Comparison of ENCODE assay signal across 9 cellular contexts in the genomic region with DNA sequence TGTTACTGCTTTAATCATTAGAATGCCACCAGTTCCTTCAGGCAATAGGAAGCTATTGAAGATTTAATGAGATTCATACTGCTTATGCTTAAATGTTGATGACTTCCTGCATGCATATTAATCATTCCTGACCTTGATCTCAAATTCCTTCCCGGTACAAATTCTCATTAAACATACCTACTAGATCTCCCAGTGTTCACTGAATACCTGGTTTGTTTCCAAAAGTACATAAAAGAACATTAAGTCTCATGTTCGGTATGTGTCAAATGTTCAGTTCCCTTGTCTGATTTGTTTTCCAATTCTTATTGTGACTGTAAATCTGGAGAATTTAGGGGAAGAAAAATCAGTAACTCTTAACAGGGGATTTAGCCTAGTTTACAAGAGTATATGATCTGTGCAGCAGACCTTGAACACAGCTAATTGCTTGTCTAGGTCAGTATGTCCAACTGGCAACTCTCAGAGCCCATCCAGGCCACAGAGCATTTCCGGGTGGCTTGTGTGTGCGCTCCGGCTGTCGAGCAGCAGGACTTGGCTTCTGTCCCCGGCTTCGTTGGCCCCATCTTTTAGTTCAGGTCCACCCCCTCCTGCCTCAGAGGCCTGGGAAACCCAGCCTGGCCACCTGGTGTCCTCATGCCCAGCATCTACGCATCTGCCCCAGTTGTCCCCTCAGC. TPM values are rescaled to one million over a fixed set of nuclear protein-coding genes. Genes with fewer than 3 reads are reported as not detected.
DNase-seq lines count a peak whose midpoint lies in the region; TF ChIP-seq lines count a peak whose summit lies in the region.
"Had no signal": no experiment of that assay in that cellular context is flagged by ENCODE, and none has a peak within 500 bp of the region (broad histone marks: within the 10 kb centered on the region; RNA-seq: fewer than 3 reads in every experiment).

No MANE protein-coding gene starts in this region.

- H3K4me1 ChIP-seq in BLaER1 (peaks cover 50% of the 10 kb centered on the region), tibial nerve (no peaks in the 10 kb centered on the region)

- no peaks in the 10 kb centered on the region for H3K9me3 Mint-ChIP-seq in immature natural killer cell

- H3K36me3 ChIP-seq in BLaER1 (no peaks in the 10 kb centered on the region), tibial nerve (no peaks in the 10 kb centered on the region)

- peaks cover 31 to 41% of the 10 kb centered on the region in 2 donors for H3K4me1 Mint-ChIP-seq in immature natural killer cell

- peak overlapping the region in 4 of 5 donors; percentile 45 to 80 (median 60) for H3K4me3 Mint-ChIP-seq in immature natural killer cell

- TF ChIP-seq CTCF in HL-60 (IDR thresholded peaks at IDR 0.05; ENCODE audit: insufficient read depth, low read length) (no peak), tibial nerve (IDR thresholded peaks at IDR 0.05) (no peak)

- DNase-seq in HL-60 (ENCODE audit: low read depth in 1 of 2, low spot score in 1 of 2), result no peak
- DNase-seq in immature natural killer cell, result no peak
- no peak for DNase-seq in GOT3 (lab: John Stamatoyannopoulos, UW)
- no peak for DNase-seq in NCI-H526 treated with DMSO at 0.1 percent for 48 hours (lab: John Stamatoyannopoulos, UW)
- DNase-seq in tibial nerve (ENCODE audit: low spot score in 2 of 2), result no peak
- no peak for DNase-seq in foreskin melanocyte
- DNase-seq: NCI-H510A had no signal

- H3K27me3 ChIP-seq in BLaER1 (no peaks in the 10 kb centered on the region), HL-60 (ENCODE audit: insufficient read depth, poor library complexity, severe bottlenecking) (no peaks in the 10 kb centered on the region), tibial nerve (no peaks in the 10 kb centered on the region)

- H3K4me3 ChIP-seq in BLaER1, result no peak overlapping the region
- no peak overlapping the region for H3K4me3 ChIP-seq in HL-60 (replicated peaks; ENCODE audit: insufficient read depth, low read length)
- H3K4me3 ChIP-seq in tibial nerve, result no peak overlapping the region

- TF ChIP-seq POLR2A in tibial nerve (IDR thresholded peaks at IDR 0.05), result no peak

- peaks cover 0 to 3% (median 2%) of the 10 kb centered on the region in 3 donors for H3K27me3 Mint-ChIP-seq in immature natural killer cell (ENCODE audit: low read depth in 3 of 3)

- TF ChIP-seq EP300 in tibial nerve (IDR thresholded peaks at IDR 0.05), result no peak

- no peaks in the 10 kb centered on the region for H4K20me1 ChIP-seq in BLaER1

- H3K9me3 ChIP-seq in BLaER1 (peaks cover 8% of the 10 kb centered on the region; the same call in 1 of the 2 replicates), tibial nerve (no peaks in the 10 kb centered on the region)

- H3K4me2 ChIP-seq in BLaER1, result peak overlapping the region; percentile 82

- WGBS in tibial nerve, 2 donors, result 57 to 58% methylated on average over 9 of the region's 9 CpGs

- H3K27ac ChIP-seq in BLaER1 (peak overlapping the region; percentile 58), HL-60 (replicated peaks) (peak overlapping the region; percentile 49), tibial nerve (no peak overlapping the region)

- H3K9ac ChIP-seq in BLaER1, result peak overlapping the region; percentile 52

- peaks cover 3 to 5% (median 4%) of the 10 kb centered on the region in 3 donors for H3K36me3 Mint-ChIP-seq in immature natural killer cell

- H3K27ac Mint-ChIP-seq in immature natural killer cell, result no peak overlapping the region

TF ChIP-seq in PFSK-1, 5 proteins besides CTCF, POLR2A, EP300 and RAD21:
- TF ChIP-seq FOXP2 (optimal IDR thresholded peaks at IDR 0.05; ENCODE audit: borderline replicate concordance, extremely low read depth, extremely low read length, insufficient read depth) (peak; percentile 13), TAF1 (IDR thresholded peaks at IDR 0.05; ENCODE audit: borderline replicate concordance, insufficient read depth, low read length) (no peak)

RNA-seq across cellular contexts. Expression of a gene that starts 13.1 kb away (rescaled TPM):
- 8.7 TPM for polyA plus RNA-seq in PFSK-1 (2012; ENCODE audit: insufficient read length, low read depth)
- 1 to 10 TPM in 1 of 3 donors, under 1 TPM in 1, not detected in 1; 0.46 to 2.2 TPM for polyA plus RNA-seq in immature natural killer cell
- 10 to 100 TPM in 3 of 4 donors, 1 to 10 TPM in 1; 9.4 to 28.4 (median 14.7) TPM for total RNA-seq in tibial nerve

Comparison
In these comparisons a context has a peak if more than half of its experiments do, and no peak if none do; other contexts are left out.
1. H3K27ac ChIP-seq: peak in BLaER1 (single experiment) and HL-60 (single experiment); none in tibial nerve (0 of 4).